8 cellular contexts compared by ENCODE assay signal in genomic region chr7:107874605-107875446, GRCh38. TPM values are rescaled to one million over a fixed set of nuclear protein-coding genes. Genes with fewer than 3 reads are reported as not detected.
DNase-seq lines count a peak whose midpoint lies in the region; ATAC-seq and TF ChIP-seq lines count a peak whose summit lies in the region.

No MANE protein-coding gene starts in this region.

- H3K27me3 ChIP-seq in IMR-90 (ENCODE audit: control insufficient read depth, insufficient read depth, low read length) (peaks cover 15% of the 10 kb centered on the region), ascending aorta (no peaks in the 10 kb centered on the region), hepatocyte (peaks cover 4% of the 10 kb centered on the region), smooth muscle cell (ENCODE audit: low read depth) (peaks cover 13% of the 10 kb centered on the region)

- no peak overlapping the region for H3K4me3 ChIP-seq in IMR-90 (ENCODE audit: insufficient read depth, low read depth, low read length)
- H3K4me3 ChIP-seq in ascending aorta, result no peak overlapping the region
- no peak overlapping the region for H3K4me3 ChIP-seq in hepatocyte
- no peak overlapping the region for H3K4me3 ChIP-seq in smooth muscle cell

- H3K79me1 ChIP-seq in IMR-90 (ENCODE audit: low read depth in 1 of 2, low read length in 2 of 2), result no peaks in the 10 kb centered on the region

- H4K5ac ChIP-seq in IMR-90 (ENCODE audit: low read depth, low read length), result no peak overlapping the region

- H4K8ac ChIP-seq in IMR-90 (ENCODE audit: low read depth in 2 of 2, low read length in 2 of 2), result no peak overlapping the region

- H2AK5ac ChIP-seq in IMR-90 (ENCODE audit: low read depth, low read length), result no peak overlapping the region

- H3K36me3 ChIP-seq in IMR-90 (ENCODE audit: control insufficient read depth, insufficient read depth, low read length), result no peaks in the 10 kb centered on the region
- H3K36me3 ChIP-seq in ascending aorta, result no peaks in the 10 kb centered on the region
- no peaks in the 10 kb centered on the region for H3K36me3 ChIP-seq in hepatocyte (replicated peaks; ENCODE audit: insufficient read depth, low read depth)
- H3K36me3 ChIP-seq in smooth muscle cell (ENCODE audit: low read depth), result no peaks in the 10 kb centered on the region

- intact Hi-C loops in IMR-90 (cut with micrococcal nuclease) (loop anchor here (1.0 to 10.0 kb wide), 3 partner anchors 132 to 670 kb away; no protein-coding TSS in a partner anchor), ascending aorta (cut with DNase I) (loop anchor here (2.0 to 10.0 kb wide), 4 partner anchors 130 to 700 kb away; partner anchors contain the start of gene CBLL1)

- H2BK20ac ChIP-seq in IMR-90 (ENCODE audit: low read depth, low read length), result no peak overlapping the region

- no peak overlapping the region for H4K91ac ChIP-seq in IMR-90 (ENCODE audit: insufficient read depth, low read depth, low read length)

- H3K9me3 ChIP-seq in IMR-90 (ENCODE audit: control insufficient read depth, insufficient read depth, low read length) (no peaks in the 10 kb centered on the region), ascending aorta (no peaks in the 10 kb centered on the region), hepatocyte (ENCODE audit: low read depth) (no peaks in the 10 kb centered on the region), smooth muscle cell (replicated peaks; ENCODE audit: low read depth) (no peaks in the 10 kb centered on the region)

- no peaks in the 10 kb centered on the region for H3K4me1 ChIP-seq in IMR-90 (ENCODE audit: control insufficient read depth, insufficient read depth, low read length)
- H3K4me1 ChIP-seq in ascending aorta, result no peaks in the 10 kb centered on the region
- no peaks in the 10 kb centered on the region for H3K4me1 ChIP-seq in hepatocyte (ENCODE audit: insufficient read depth)
- no peaks in the 10 kb centered on the region for H3K4me1 ChIP-seq in smooth muscle cell (ENCODE audit: low read depth)

- H2AK9ac ChIP-seq in IMR-90 (replicated peaks; ENCODE audit: low read depth, low read length, poor library complexity), result no peak overlapping the region

- no peak overlapping the region for H2BK120ac ChIP-seq in IMR-90 (ENCODE audit: low read depth, low read length)

- in situ Hi-C loops in IMR-90 (cut with MboI; ENCODE audit: low sequenced_read_pairs), result loop anchor here (5.0 to 10.0 kb wide), 2 partner anchors 130 to 413 kb away; partner anchors contain the start of gene CBLL1

- TF ChIP-seq POLR2A in IMR-90 (IDR thresholded peaks at IDR 0.05; ENCODE audit: low read depth, low read length), result no peak

- BruUV-seq in IMR-90 (replicated peaks; lab: Mats Ljungman, UMichigan), result no TSS peak

- no peaks in the 10 kb centered on the region for H3K79me2 ChIP-seq in hepatocyte
- H3K79me2 ChIP-seq in smooth muscle cell (ENCODE audit: low read depth), result no peaks in the 10 kb centered on the region

- H2BK5ac ChIP-seq in IMR-90 (ENCODE audit: low read depth, low read length, poor library complexity, severe bottlenecking), result no peak overlapping the region

- WGBS in IMR-90 (ENCODE audit: extremely low coverage in 2 of 2, insufficient read length in 1 of 2), 2 experiments, result no CpG with 5 or more reads among the region's 6 CpGs
- WGBS in hepatocyte (ENCODE audit: low lambda C conversion rate, missing lambda C conversion rate), result 21% methylated on average over 6 of the region's 6 CpGs
- WGBS in smooth muscle cell (ENCODE audit: low lambda C conversion rate), result 26% methylated on average over 6 of the region's 6 CpGs

- no peak overlapping the region for H3K56ac ChIP-seq in IMR-90 (ENCODE audit: extremely low read depth, insufficient read depth, low read length)

- peak; percentile 80 for TF ChIP-seq RAD21 in IMR-90 (IDR thresholded peaks at IDR 0.05; ENCODE audit: low read length)

- no peak overlapping the region for H3K23ac ChIP-seq in IMR-90 (ENCODE audit: low read depth, low read length)

- no peak overlapping the region for H3K18ac ChIP-seq in IMR-90 (ENCODE audit: low read depth, low read length)

- no peak overlapping the region for H3K4ac ChIP-seq in IMR-90 (ENCODE audit: low read depth, low read length)

- H3K4me2 ChIP-seq in IMR-90 (ENCODE audit: low read depth, low read length) (no peak overlapping the region), hepatocyte (no peak overlapping the region), smooth muscle cell (no peak overlapping the region)

- H3K14ac ChIP-seq in IMR-90 (replicated peaks; ENCODE audit: low read depth, low read length), result no peak overlapping the region

- H4K20me1 ChIP-seq in IMR-90 (ENCODE audit: insufficient read depth, low read length) (no peaks in the 10 kb centered on the region), hepatocyte (ENCODE audit: insufficient read depth, poor library complexity, severe bottlenecking) (no peaks in the 10 kb centered on the region), smooth muscle cell (ENCODE audit: low read depth) (no peaks in the 10 kb centered on the region)

- H2AFZ ChIP-seq in IMR-90 (replicated peaks; ENCODE audit: low read length, poor library complexity) (no peak overlapping the region), hepatocyte (no peak overlapping the region), smooth muscle cell (ENCODE audit: low read depth) (peak overlapping the region; percentile 43)

- peak; percentile 70 for TF ChIP-seq CTCF in IMR-90 (conservative IDR thresholded peaks at IDR 0.05; ENCODE audit: low read depth, low read length)
- TF ChIP-seq CTCF in ascending aorta (IDR thresholded peaks at IDR 0.05), result peak; percentile 40 to 64 (median 63)
- peak; percentile 78 for TF ChIP-seq CTCF in hepatocyte (IDR thresholded peaks at IDR 0.05; ENCODE audit: poor library complexity)
- TF ChIP-seq CTCF in smooth muscle cell (IDR thresholded peaks at IDR 0.05; ENCODE audit: borderline replicate concordance, insufficient read depth, poor library complexity, severe bottlenecking), result peak; percentile 65

- no peak overlapping the region for H2BK15ac ChIP-seq in IMR-90 (ENCODE audit: low read depth, low read length)

- H3K27ac ChIP-seq in IMR-90 (ENCODE audit: insufficient read depth, low read length) (no peak overlapping the region), ascending aorta (no peak overlapping the region), hepatocyte (no peak overlapping the region), smooth muscle cell (ENCODE audit: low read depth) (no peak overlapping the region)

- dilution Hi-C loops in IMR-90 (cut with HindIII; ENCODE audit: low sequenced_read_pairs, unreplicated experiment), result no loop called here

- H3K9ac ChIP-seq in IMR-90 (ENCODE audit: low read depth, low read length), result no peak overlapping the region
- no peak overlapping the region for H3K9ac ChIP-seq in smooth muscle cell (ENCODE audit: low read depth)

- POLR2A ChIA-PET in IMR-90 (lab: Charles Lee; ENCODE audit: unreplicated experiment), result no interaction called here

- no peaks in the 10 kb centered on the region for H3K9me2 ChIP-seq in hepatocyte (replicated peaks; ENCODE audit: insufficient read depth)

- peak; percentile 59 for ATAC-seq in GM19328 (IDR thresholded peaks at IDR 0.05; ENCODE audit: unreplicated experiment)
- peak; percentile 99 for ATAC-seq in IMR-90 (ENCODE audit: low read depth)

- no peaks in the 10 kb centered on the region for H3K9me1 ChIP-seq in IMR-90 (ENCODE audit: insufficient read depth, low read length)

- DNase-seq in D341Med (ENCODE audit: low spot score) (peak; percentile 69), IMR-90 (peak; percentile 67), OCI-M1 (lab: John Stamatoyannopoulos, UW) (peak; percentile 81), ascending aorta (ENCODE audit: low spot score in 2 of 2) (no peak), hepatocyte (ENCODE audit: low spot score) (peak; percentile 78), smooth muscle cell (lab: John Stamatoyannopoulos, UW; ENCODE audit: unreplicated experiment) (no peak), NOMO-1 (lab: John Stamatoyannopoulos, UW; ENCODE audit: unreplicated experiment in 2 of 2) (no peak)

- no peaks in the 10 kb centered on the region for H3F3A ChIP-seq in smooth muscle cell (ENCODE audit: low read depth)

- CTCF ChIA-PET in IMR-90 (lab: Yijun Ruan, JAX), result interaction anchor here (0.5 to 1.3 kb wide), 12 partner anchors 8 to 411 kb away, joined by 3 to 13 read pairs (median 4); partner anchors contain the start of gene CBLL1

TF ChIP-seq in IMR-90, 13 proteins besides CTCF, POLR2A, EP300 and RAD21:
- 0 out of 2 replicates have a peak, but pooled peaks have one; percentile 3 for TF ChIP-seq CEBPB (IDR thresholded peaks at IDR 0.05; ENCODE audit: low read depth, low read length)
- TF ChIP-seq ELK1 (IDR thresholded peaks at IDR 0.05; ENCODE audit: borderline replicate concordance, low read depth, low read length), result no peak
- peak; percentile 67 for TF ChIP-seq SMC3 (IDR thresholded peaks at IDR 0.05; ENCODE audit: low read depth, low read length)

RNA-seq across cellular contexts. Expression of gene DLD, which starts 16.2 kb away (rescaled TPM):
- total RNA-seq in IMR-90 (2012; rRNA removed), result 120 and 361 TPM in 2 replicates
- 86.2 and 121 TPM in 2 replicates for polyA plus RNA-seq in IMR-90 (2012; rRNA removed)
- 30.6 and 73.6 TPM in 2 replicates for polyA plus RNA-seq in IMR-90 (2012; cell fraction: cytosol; rRNA removed)
- 15.8 and 90.9 TPM in 2 replicates for polyA plus RNA-seq in IMR-90 (2012; cell fraction: nucleus; rRNA removed; ENCODE audit: low replicate concordance)
- 19.2 TPM for total RNA-seq in ascending aorta
- total RNA-seq in hepatocyte, result 125 and 129 TPM in 2 replicates
- polyA plus RNA-seq in hepatocyte, result 84.9 and 96.0 TPM in 2 replicates
- 165 and 172 TPM in 2 replicates for total RNA-seq in smooth muscle cell
- 51.4 and 71.4 TPM in 2 replicates for polyA plus RNA-seq in smooth muscle cell

Comparison
In these comparisons a context has a peak if more than half of its experiments do, and no peak if none do; other contexts are left out.
1. DNase-seq: peak in D341Med (single experiment), IMR-90 (single experiment), OCI-M1 (single experiment) and hepatocyte (single experiment); none in ascending aorta (0 of 2), smooth muscle cell (single experiment) and NOMO-1 (0 of 2).
2. Peak in every context shown above with its lines, with median percentiles within 50 percentile points of each other: CTCF ChIP-seq.